In the genomic region with DNA sequence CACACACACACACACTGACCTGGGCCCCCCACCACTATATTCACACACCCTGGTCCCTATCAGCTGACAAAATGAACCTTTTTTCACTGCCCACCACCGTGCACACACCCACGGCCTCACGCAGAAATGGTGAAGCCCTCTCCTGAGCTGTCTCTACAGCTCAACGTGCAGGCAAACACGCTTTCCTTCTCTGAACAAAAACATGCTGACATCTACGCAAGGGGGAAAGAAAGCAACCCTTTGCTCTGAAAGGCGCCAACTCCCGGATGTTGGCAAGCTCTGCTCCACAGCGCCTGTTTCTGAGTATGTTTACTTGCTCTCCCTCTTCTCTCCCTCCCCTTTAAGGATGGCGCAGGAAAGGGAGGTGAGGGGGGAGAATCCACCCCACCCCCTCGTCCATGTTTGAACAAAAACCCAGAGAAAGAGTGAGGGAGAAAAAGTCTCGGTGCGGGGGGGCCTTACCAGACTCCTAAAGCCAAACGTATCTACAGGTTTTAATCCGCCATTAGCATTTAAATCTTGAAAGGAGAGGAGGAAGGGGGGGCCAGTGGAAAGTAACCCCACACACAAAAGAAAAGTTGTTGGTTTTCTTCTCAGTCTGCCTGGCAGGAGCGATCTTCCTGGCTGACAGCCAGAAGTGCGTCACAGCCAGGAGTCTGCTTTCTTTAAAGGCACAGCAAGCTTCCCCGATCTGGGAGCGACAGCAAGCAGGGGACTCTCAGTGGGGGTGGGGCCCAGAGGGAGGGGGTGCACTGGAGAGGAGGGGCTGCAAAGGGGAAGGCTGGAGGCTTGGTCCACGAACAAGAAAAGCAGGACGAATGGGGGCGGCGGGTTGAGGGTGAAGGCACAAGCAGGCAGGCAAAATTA, we compare ENCODE assay signal across 8 cellular contexts. TPM values are rescaled to one million over a fixed set of nuclear protein-coding genes. Genes with fewer than 3 reads are reported as not detected.
DNase-seq lines count a peak whose midpoint lies in the region; ATAC-seq and TF ChIP-seq lines count a peak whose summit lies in the region.

No MANE protein-coding gene starts in this region.

- TF ChIP-seq EP300 in transverse colon (IDR thresholded peaks at IDR 0.05; ENCODE audit: low read depth) = no peak

- H3K27me3 ChIP-seq in left ventricle myocardium inferior (ENCODE audit: low read depth) (no peaks in the 10 kb centered on the region), transverse colon (no peaks in the 10 kb centered on the region)

- WGBS in transverse colon (ENCODE audit: low coverage in 1 of 2), 2 donors = 1 to 2% methylated on average over 13 to 23 of the region's 23 CpGs

- TF ChIP-seq POLR2A in transverse colon (IDR thresholded peaks at IDR 0.05) = peak; percentile 52

- DNase-seq in GDM1 (lab: John Stamatoyannopoulos, UW) = peak; percentile 64
- DNase-seq in NAMALWA (ENCODE audit: low spot score) = peak; percentile 83
- DNase-seq in T-helper 1 cell = peak; percentile 58 to 74 (median 73)
- DNase-seq in left ventricle myocardium inferior = peak; percentile 97
- DNase-seq in posterior cingulate gyrus = peak; percentile 87 to 99 (median 92)
- peak; percentile 95 for DNase-seq in transverse colon

- no peak for ATAC-seq in HG03342 (IDR thresholded peaks at IDR 0.05; ENCODE audit: unreplicated experiment)

- peak overlapping the region; percentile 76 for H3K4me3 ChIP-seq in left ventricle myocardium inferior
- peak overlapping the region; percentile 40 to 61 (median 49) for H3K4me3 ChIP-seq in transverse colon

- in situ Hi-C loops in transverse colon (cut with MboI; ENCODE audit: low pct_ligation_motif_present in 1 of 4, low pct_unique_long_range_greater_than_20kb in 1 of 4, low sequenced_read_pairs in 3 of 4) = no loop called here

- TF ChIP-seq CTCF in left ventricle myocardium inferior (IDR thresholded peaks at IDR 0.05; ENCODE audit: borderline replicate concordance) = no peak
- TF ChIP-seq CTCF in transverse colon (IDR thresholded peaks at IDR 0.05) = no peak

- H3K9me3 ChIP-seq in left ventricle myocardium inferior (replicated peaks) (no peaks in the 10 kb centered on the region), transverse colon (no peaks in the 10 kb centered on the region)

- H3K27ac ChIP-seq in angular gyrus (ENCODE audit: low read depth, low read length) (peak overlapping the region; percentile 98), left ventricle myocardium inferior (replicated peaks) (peak overlapping the region; percentile 98), transverse colon (peak overlapping the region; percentile 90 to 97 (median 94))

- H3K36me3 ChIP-seq in left ventricle myocardium inferior (peaks cover 1% of the 10 kb centered on the region), transverse colon (peaks cover 0 to 3% (median under 1%) of the 10 kb centered on the region in 4 donors)

- intact Hi-C loops in left ventricle myocardium inferior (cut with micrococcal nuclease) (no loop called here), posterior cingulate gyrus (cut with DNase I) (loop anchor here (2.0 kb wide), 1 partner anchor 40 kb away; a partner anchor contains a TSS), transverse colon (cut with DNase I; ENCODE audit: low total_unique reads) (loop anchor here (2.0 kb wide), 1 partner anchor 40 kb away; a partner anchor contains a TSS)

- H3K4me1 ChIP-seq in left ventricle myocardium inferior (peaks cover 64% of the 10 kb centered on the region), transverse colon (peaks cover 31 to 66% (median 53%) of the 10 kb centered on the region in 4 donors)

RNA-seq across cellular contexts. Expression of a gene that starts 39.6 kb away (rescaled TPM):
- 82.5 TPM for total RNA-seq in left ventricle myocardium inferior
- 100 to 1,000 TPM; 323 to 520 (median 419) TPM for total RNA-seq in transverse colon

RNA-seq across cellular contexts. Expression of a gene that starts 39.9 kb away (rescaled TPM):
- 3.5 TPM for total RNA-seq in left ventricle myocardium inferior
- total RNA-seq in transverse colon = 10 to 100 TPM in 1 of 4 donors, 1 to 10 TPM in 3; 5.1 to 77.4 (median 6.7) TPM

RNA-seq across cellular contexts. Expression of a gene that starts 42.0 kb away (rescaled TPM):
- total RNA-seq in left ventricle myocardium inferior (4.9 TPM), transverse colon (10 to 100 TPM in 3 of 4 donors, 1 to 10 TPM in 1; 7.4 to 29.9 (median 14.5) TPM)
